Comparison of ENCODE assay signal across 8 cellular contexts in genomic region chr7:132577206-132578049, GRCh38. TPM values are rescaled to one million over a fixed set of nuclear protein-coding genes. Genes with fewer than 3 reads are reported as not detected.
DNase-seq lines count a peak whose midpoint lies in the region; ATAC-seq and TF ChIP-seq lines count a peak whose summit lies in the region.

No MANE protein-coding gene starts in this region.

- intact Hi-C loops in left ventricle myocardium inferior (cut with micrococcal nuclease) (no loop called here), posterior cingulate gyrus (cut with DNase I) (no loop called here)

- peaks cover 24% of the 10 kb centered on the region for H3K4me1 Mint-ChIP-seq in activated naive CD8-positive, alpha-beta T cell (ENCODE audit: low read depth)

- H3K27ac Mint-ChIP-seq in activated naive CD8-positive, alpha-beta T cell = no peak overlapping the region

- DNase-seq in DMS 273 treated with DMSO at 0.1 percent for 48 hours (lab: John Stamatoyannopoulos, UW) (peak; percentile 47), NCI-H146 (lab: John Stamatoyannopoulos, UW) (peak; percentile 40), left ventricle myocardium inferior (peak; percentile 84), posterior cingulate gyrus (peak; percentile 51 to 96 (median 80))
- no peak for DNase-seq in stimulated activated CD8-positive, alpha-beta memory T cell treated with anti-CD3 and anti-CD28 coated beads, Interleukin-4, amount 100 ng/mL, for 48 hours

- ATAC-seq in HG03175 (IDR thresholded peaks at IDR 0.05; ENCODE audit: unreplicated experiment) = no peak
- ATAC-seq in GM18505 (IDR thresholded peaks at IDR 0.05; ENCODE audit: unreplicated experiment) = no peak

- peak overlapping the region; percentile 79 for H3K4me3 ChIP-seq in left ventricle myocardium inferior

- peak overlapping the region; percentile 67 for H3K27ac ChIP-seq in left ventricle myocardium inferior (replicated peaks)

- H3K9me3 Mint-ChIP-seq in activated naive CD8-positive, alpha-beta T cell (ENCODE audit: low read depth) = no peaks in the 10 kb centered on the region

- peaks cover 54% of the 10 kb centered on the region for H3K27me3 ChIP-seq in left ventricle myocardium inferior (ENCODE audit: low read depth)

- no peak for TF ChIP-seq POLR2A in GM18505 (IDR thresholded peaks at IDR 0.05; ENCODE audit: borderline replicate concordance, extremely low read depth, insufficient read depth, insufficient read length)

- H3K4me1 ChIP-seq in left ventricle myocardium inferior = peaks cover 46% of the 10 kb centered on the region

- H3K27me3 Mint-ChIP-seq in activated naive CD8-positive, alpha-beta T cell = peaks cover 31% of the 10 kb centered on the region

- H3K36me3 Mint-ChIP-seq in activated naive CD8-positive, alpha-beta T cell = no peaks in the 10 kb centered on the region

- no peaks in the 10 kb centered on the region for H3K36me3 ChIP-seq in left ventricle myocardium inferior

- H3K9me3 ChIP-seq in left ventricle myocardium inferior (replicated peaks) = no peaks in the 10 kb centered on the region

- peak; percentile 39 for TF ChIP-seq CTCF in left ventricle myocardium inferior (IDR thresholded peaks at IDR 0.05; ENCODE audit: borderline replicate concordance)

- peak overlapping the region; percentile 70 for H3K4me3 Mint-ChIP-seq in activated naive CD8-positive, alpha-beta T cell

RNA-seq across cellular contexts. Expression of gene PLXNA4, which starts 1.2 kb away (rescaled TPM):
- 18.1 TPM for total RNA-seq in left ventricle myocardium inferior
